ENCODE assay signal across 8 cellular contexts in genomic region chr11:45804806-45805304, GRCh38. TPM values are rescaled to one million over a fixed set of nuclear protein-coding genes. Genes with fewer than 3 reads are reported as not detected.
DNase-seq lines count a peak whose midpoint lies in the region; FAIRE-seq and TF ChIP-seq lines count a peak whose summit lies in the region.

SLC35C1 (plus strand) TSS chr11:45805149; CDS start chr11:45805802, 653 bp downstream.

- peak; percentile 96 for DNase-seq in H9
- DNase-seq in MG63 = peak; percentile 94
- peak; percentile 93 for DNase-seq in SIG-M5 treated with dmso at 0.1 percent for 504 hours (lab: John Stamatoyannopoulos, UW; ENCODE audit: unreplicated experiment)
- peak; percentile 95 for DNase-seq in activated gamma-delta T cell treated with anti-CD3 and anti-CD28 coated beads, Interleukin-2, amount 50 U/mL, for 16 hours (ENCODE audit: low read depth)
- peak; percentile 94 to 98 for DNase-seq in foreskin fibroblast
- DNase-seq in neuronal stem cell (ENCODE audit: low spot score) = peak; percentile 91

- H3K4me2 ChIP-seq in H9 (ENCODE audit: insufficient read depth, insufficient read length, low read length) (peak within 1 kb of the TSS; percentile 64), neuronal stem cell (ENCODE audit: insufficient read depth, low read length, poor library complexity, severe bottlenecking) (peak within 1 kb of the TSS; percentile 98)

- H3K56ac ChIP-seq in H9 (ENCODE audit: insufficient read length, low read depth, low read length) = no peak within 1 kb of the TSS

- H3K36me3 ChIP-seq in MG63 = peaks cover 30% of the 10 kb centered on the region
- peaks cover 0 to 10% of the 10 kb centered on the region in 2 donors for H3K36me3 ChIP-seq in neuronal stem cell (replicated peaks in 1 of 2; ENCODE audit: control insufficient read depth in 2 of 2, insufficient read depth in 2 of 2, low read length in 2 of 2)

- no CpG with 5 or more reads among the region's 45 CpGs for WGBS in H9 (ENCODE audit: extremely low coverage, insufficient read length, low lambda C conversion rate)
- no CpG with 5 or more reads among the region's 45 CpGs for WGBS in neuronal stem cell (ENCODE audit: extremely low coverage in 2 of 2, insufficient read length in 2 of 2, insufficient replicate concordance in 1 of 2), 2 donors

- H3K36me3 Mint-ChIP-seq in H9 (ENCODE audit: insufficient read depth in 1 of 3, low read depth in 3 of 3) = peaks cover 0 to 11% (median 7%) of the 10 kb centered on the region in 3 experiments; a peak in 4 of 7 replicates

- H4K91ac ChIP-seq in H9 (ENCODE audit: insufficient read length, low read depth, low read length) = no peak within 1 kb of the TSS
- H4K91ac ChIP-seq in neuronal stem cell (ENCODE audit: low read depth, low read length, poor library complexity) = no peak within 1 kb of the TSS

- no peak within 1 kb of the TSS for H4K5ac ChIP-seq in H9 (ENCODE audit: insufficient read length, low read depth, low read length)

- H3K9me3 Mint-ChIP-seq in H9 = peaks cover 0 to 2% of the 10 kb centered on the region in 2 experiments; a peak in 1 of 5 replicates

- no peak within 1 kb of the TSS for H2BK20ac ChIP-seq in H9 (ENCODE audit: low read depth, low read length, poor library complexity, severe bottlenecking)

- H3K4ac ChIP-seq in H9 (ENCODE audit: low read depth, low read length) (no peak within 1 kb of the TSS), neuronal stem cell (ENCODE audit: low read length) (no peak within 1 kb of the TSS)

- H4K8ac ChIP-seq in H9 (replicated peaks; ENCODE audit: insufficient read length, low read depth, low read length) (no peak within 1 kb of the TSS), neuronal stem cell (ENCODE audit: low read depth, low read length) (peak within 1 kb of the TSS; percentile 6)

- H3K9me3 ChIP-seq in H9 (ENCODE audit: control insufficient read depth, low read depth, low read length) (no peaks in the 10 kb centered on the region), MG63 (no peaks in the 10 kb centered on the region), neuronal stem cell (replicated peaks in 1 of 2; ENCODE audit: control insufficient read depth in 2 of 2, insufficient read depth in 1 of 2, low read depth in 1 of 2, low read length in 2 of 2) (no peaks in the 10 kb centered on the region)

- H3K4me1 ChIP-seq in H9 (ENCODE audit: insufficient read depth, low read length) = no peaks in the 10 kb centered on the region; the same call in 1 of the 2 replicates
- H3K4me1 ChIP-seq in neuronal stem cell (ENCODE audit: control insufficient read depth in 2 of 2, insufficient read depth in 1 of 2, low read depth in 1 of 2, low read length in 2 of 2) = peaks cover 8 to 12% of the 10 kb centered on the region in 2 donors

- H3K23ac ChIP-seq in H9 (ENCODE audit: insufficient read length, low read depth, low read length) = no peak within 1 kb of the TSS
- peak within 1 kb of the TSS; percentile 83 for H3K23ac ChIP-seq in neuronal stem cell (ENCODE audit: low read depth, low read length, poor library complexity)

- peaks cover 27% of the 10 kb centered on the region for H3K27me3 Mint-ChIP-seq in H9 (ENCODE audit: low read depth)

- H2BK15ac ChIP-seq in H9 (ENCODE audit: low read depth, low read length) (no peak within 1 kb of the TSS), neuronal stem cell (ENCODE audit: low read length) (peak within 1 kb of the TSS; percentile 91)

- H2AFZ ChIP-seq in H9 (ENCODE audit: low read length) = no peak within 1 kb of the TSS
- peak within 1 kb of the TSS; percentile 100 for H2AFZ ChIP-seq in neuronal stem cell (ENCODE audit: low read length)

- H3K9ac ChIP-seq in H9 (ENCODE audit: extremely low read depth, insufficient read length, low read length) = no peak within 1 kb of the TSS
- H3K9ac ChIP-seq in neuronal stem cell (ENCODE audit: low read depth, low read length, poor library complexity) = peak within 1 kb of the TSS; percentile 95

- H2AK5ac ChIP-seq in H9 (ENCODE audit: insufficient read length, low read length) (no peak within 1 kb of the TSS), neuronal stem cell (ENCODE audit: low read depth, low read length) (peak within 1 kb of the TSS; percentile 100)

- H3T11ph ChIP-seq in H9 (ENCODE audit: low read length) = no peak within 1 kb of the TSS

- peak within 1 kb of the TSS; percentile 82 to 92 for H3K4me3 Mint-ChIP-seq in H9

- H3K27me3 ChIP-seq in H9 (ENCODE audit: insufficient read depth, low read length) (peaks cover 2% of the 10 kb centered on the region; the same call in 1 of the 2 replicates), MG63 (no peaks in the 10 kb centered on the region), neuronal stem cell (ENCODE audit: control insufficient read depth in 3 of 3, insufficient read depth in 3 of 3, low read depth in 1 of 3, low read length in 3 of 3) (peaks cover 0 to 40% (median 15%) of the 10 kb centered on the region in 3 experiments)

- peaks cover 14% of the 10 kb centered on the region for H3K23me2 ChIP-seq in H9 (ENCODE audit: insufficient read length, low read depth, low read length, poor library complexity, severe bottlenecking)

- TF ChIP-seq CTCF in H9 (conservative IDR thresholded peaks at IDR 0.05) (no peak), foreskin fibroblast (IDR thresholded peaks at IDR 0.05; ENCODE audit: low read depth, low read length) (no peak), subcutaneous adipose tissue (IDR thresholded peaks at IDR 0.05; ENCODE audit: low read depth) (no peak)

- peaks cover 17 to 21% of the 10 kb centered on the region in 2 experiments for H3K4me1 Mint-ChIP-seq in H9

- peak; percentile 72 for FAIRE-seq in G401.6 (lab: Jason Lieb, UNC)

- H2BK12ac ChIP-seq in H9 (ENCODE audit: insufficient read length, low read depth, low read length) (no peak within 1 kb of the TSS), neuronal stem cell (ENCODE audit: low read length) (peak within 1 kb of the TSS; percentile 52)

- H3K79me1 ChIP-seq in H9 (ENCODE audit: insufficient read depth, low read depth, low read length, poor library complexity, severe bottlenecking) (no peaks in the 10 kb centered on the region), neuronal stem cell (ENCODE audit: low read depth, low read length) (no peaks in the 10 kb centered on the region)

- peak within 1 kb of the TSS; percentile 67 for H3K4me3 ChIP-seq in MG63
- H3K4me3 ChIP-seq in foreskin fibroblast (ENCODE audit: low read depth in 1 of 2, low read length in 2 of 2) = peak within 1 kb of the TSS; percentile 81 to 86
- H3K4me3 ChIP-seq in neuronal stem cell (ENCODE audit: low read length in 2 of 2) = peak within 1 kb of the TSS; percentile 77 to 94

- H3K27ac Mint-ChIP-seq in H9 = peak within 1 kb of the TSS in 2 of 3 experiments; percentile 59 to 95; a peak in 4 of 7 replicates

- H3K27ac ChIP-seq in H9 (ENCODE audit: insufficient read length, low read depth, low read length) (no peak within 1 kb of the TSS), neuronal stem cell (replicated peaks; ENCODE audit: low read length) (peak within 1 kb of the TSS; percentile 41)

- H4K20me1 ChIP-seq in H9 (ENCODE audit: control insufficient read depth, insufficient read depth, insufficient read length) = no peaks in the 10 kb centered on the region

- no peaks in the 10 kb centered on the region for H3K79me2 ChIP-seq in H9 (ENCODE audit: insufficient read depth, low read length)

- H3K14ac ChIP-seq in H9 (ENCODE audit: insufficient read depth, low read length) (peak within 1 kb of the TSS; percentile 27), neuronal stem cell (ENCODE audit: low read length) (peak within 1 kb of the TSS; percentile 86)

- H3K18ac ChIP-seq in H9 (ENCODE audit: insufficient read length, low read depth, low read length) = peak within 1 kb of the TSS; percentile 18
- peak within 1 kb of the TSS; percentile 97 for H3K18ac ChIP-seq in neuronal stem cell (ENCODE audit: low read length)

- H2BK120ac ChIP-seq in H9 (ENCODE audit: low read depth, low read length, poor library complexity, severe bottlenecking) (no peak within 1 kb of the TSS), neuronal stem cell (ENCODE audit: low read depth, low read length) (no peak within 1 kb of the TSS)

- H2BK5ac ChIP-seq in H9 (ENCODE audit: insufficient read length, low read length) (no peak within 1 kb of the TSS), neuronal stem cell (ENCODE audit: low read length) (peak within 1 kb of the TSS; percentile 77)

RNA-seq across cellular contexts. Expression of gene SLC35C1, which starts in this region (rescaled TPM):
- total RNA-seq in H9 (2021) = 8.9 and 10.4 TPM in 2 replicates
- total RNA-seq in MG63 (2014; rRNA removed; shearing (Covaris generic); ENCODE audit: low replicate concordance) = 3.8 and 11.5 TPM in 2 replicates
- polyA plus RNA-seq in neuronal stem cell (2013, experiment 1 of 2) = 6.9 TPM
- polyA plus RNA-seq in neuronal stem cell (2013, experiment 2 of 2) = 7.0 TPM
- total RNA-seq in subcutaneous adipose tissue = 10 to 100 TPM; 49.5 to 96.7 (median 66.2) TPM
